2 cellular contexts compared by ENCODE assay signal in genomic region chr22:33984741-33985287, GRCh38.
TF ChIP-seq lines count a peak whose summit lies in the region.

No MANE protein-coding gene starts in this region.

TF ChIP-seq in liver, 16 proteins besides CTCF, POLR2A, EP300 and RAD21 (continued from another document):
- TF ChIP-seq REST (IDR thresholded peaks at IDR 0.05) (no peak), GABPA (IDR thresholded peaks at IDR 0.05 in 1 of 2, conservative IDR thresholded peaks at IDR 0.05 in 1 of 2) (no peak), TAF1 (conservative IDR thresholded peaks at IDR 0.05) (no peak), EGR1 (IDR thresholded peaks at IDR 0.05; ENCODE audit: low read depth in 2 of 2) (no peak), YY1 (IDR thresholded peaks at IDR 0.05) (peak; percentile 23), ATF3 (IDR thresholded peaks at IDR 0.05) (no peak), RXRA (IDR thresholded peaks at IDR 0.05) (peak; percentile 7 to 45)

TF ChIP-seq in HepG2, 621 proteins besides CTCF, POLR2A, EP300 and RAD21 (continued from another document):
- TF ChIP-seq SNAPC4 (CRISPR knock-in tag; IDR thresholded peaks at IDR 0.05) (no peak), ZNF790 (CRISPR knock-in tag; IDR thresholded peaks at IDR 0.05; ENCODE audit: borderline replicate concordance) (no peak), NR2F2 (IDR thresholded peaks at IDR 0.05; ENCODE audit: borderline replicate concordance, low read depth) (no peak)
